ENCODE assay signal across 1 cellular context in the genomic region with DNA sequence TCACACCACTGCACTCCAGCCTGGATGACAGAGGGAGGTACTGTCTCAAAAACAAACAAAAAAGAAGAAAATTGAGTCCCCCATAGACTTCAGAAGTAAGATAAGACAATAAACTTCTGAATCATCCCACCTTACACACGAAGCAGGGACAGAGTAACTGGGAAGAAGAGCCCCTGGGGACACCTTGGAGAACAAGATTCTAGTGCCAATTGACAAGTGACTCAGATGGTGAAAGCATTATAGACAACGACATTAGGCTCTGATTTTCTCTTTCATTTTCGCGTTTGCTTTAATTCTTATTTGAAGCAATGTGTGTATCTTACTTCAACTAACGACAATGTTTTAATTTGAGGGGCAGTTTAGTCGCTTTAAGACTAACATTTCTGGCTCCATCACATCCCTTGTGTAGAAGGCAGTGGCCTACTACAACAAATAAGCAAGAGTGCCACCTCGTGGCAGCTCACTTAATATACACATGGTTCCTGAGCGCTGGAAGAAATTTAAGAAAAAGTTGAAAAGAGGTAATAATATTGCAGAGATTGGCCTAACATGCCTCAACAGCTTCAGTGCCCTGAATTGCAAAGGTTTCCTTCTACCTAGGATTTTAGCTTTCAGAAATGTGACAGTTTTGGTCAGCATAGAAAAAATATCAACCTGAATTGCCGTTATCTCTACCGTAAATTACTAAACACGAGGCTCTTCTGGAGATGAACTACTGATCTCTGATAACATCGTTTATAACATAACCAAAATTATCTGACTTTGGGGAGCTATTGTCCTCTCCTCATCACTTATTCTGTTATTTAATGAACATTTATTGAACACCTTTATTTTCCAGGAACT.
TF ChIP-seq lines count a peak whose summit lies in the region.

No MANE protein-coding gene starts in this region.

TF ChIP-seq in GM23338, 12 proteins besides CTCF, POLR2A, EP300 and RAD21 (continued from another document):
- TF ChIP-seq, protein P1, sequence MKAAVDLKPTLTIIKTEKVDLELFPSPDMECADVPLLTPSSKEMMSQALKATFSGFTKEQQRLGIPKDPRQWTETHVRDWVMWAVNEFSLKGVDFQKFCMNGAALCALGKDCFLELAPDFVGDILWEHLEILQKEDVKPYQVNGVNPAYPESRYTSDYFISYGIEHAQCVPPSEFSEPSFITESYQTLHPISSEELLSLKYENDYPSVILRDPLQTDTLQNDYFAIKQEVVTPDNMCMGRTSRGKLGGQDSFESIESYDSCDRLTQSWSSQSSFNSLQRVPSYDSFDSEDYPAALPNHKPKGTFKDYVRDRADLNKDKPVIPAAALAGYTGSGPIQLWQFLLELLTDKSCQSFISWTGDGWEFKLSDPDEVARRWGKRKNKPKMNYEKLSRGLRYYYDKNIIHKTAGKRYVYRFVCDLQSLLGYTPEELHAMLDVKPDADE (IDR thresholded peaks at IDR 0.05) = no peak
- no peak for TF ChIP-seq JUNB (IDR thresholded peaks at IDR 0.05; ENCODE audit: unreplicated experiment)
- TF ChIP-seq CREB1 (CRISPR knock-in tag; IDR thresholded peaks at IDR 0.05; ENCODE audit: low read depth) = no peak
- TF ChIP-seq ZNF114 (CRISPR knock-in tag; IDR thresholded peaks at IDR 0.05) = no peak
TF ChIP-seq in GM23338: peak in this region for 0.
